ENCODE assay signal across 8 cellular contexts in genomic region chr2:130372055-130372832, GRCh38. TPM values are rescaled to one million over a fixed set of nuclear protein-coding genes. Genes with fewer than 3 reads are reported as not detected.
DNase-seq lines count a peak whose midpoint lies in the region; ATAC-seq and TF ChIP-seq lines count a peak whose summit lies in the region.

No MANE protein-coding gene starts in this region.

- no peak overlapping the region for H2AK5ac ChIP-seq in mesendoderm (ENCODE audit: low read length)

- DNase-seq in BJ (ENCODE audit: low read depth) (no peak), NCI-H510A treated with DMSO at 0.1 percent for 48 hours (lab: John Stamatoyannopoulos, UW) (peak; percentile 85), mesendoderm (peak; percentile 90)
- DNase-seq in activated CD8-positive, alpha-beta T cell treated with anti-CD3 and anti-CD28 coated beads, Interleukin-2, amount 10 ng/mL, durations not matched to agents 7 days and 5 days: peak; percentile 83
- peak; percentile 61 to 69 (median 64) for DNase-seq in effector memory CD8-positive, alpha-beta T cell
- peak; percentile 32 for DNase-seq in stimulated activated CD8-positive, alpha-beta memory T cell treated with anti-CD3 and anti-CD28 coated beads, Interleukin-15, amount 100 ng/mL, for 1 hour (ENCODE audit: low read depth)

- peaks cover 3% of the 10 kb centered on the region for H3K79me1 ChIP-seq in mesendoderm (ENCODE audit: low read length)

- WGBS in mesendoderm (ENCODE audit: extremely low coverage, insufficient coverage, low lambda C conversion rate): no CpG with 5 or more reads among the region's 81 CpGs

- no peaks in the 10 kb centered on the region for H3K27me3 ChIP-seq in BJ (ENCODE audit: control insufficient read depth, insufficient read depth, low read length)
- H3K27me3 ChIP-seq in mesendoderm (ENCODE audit: insufficient read depth, low read length, poor library complexity): no peaks in the 10 kb centered on the region

- peak overlapping the region; percentile 88 for H3K4me3 ChIP-seq in BJ (ENCODE audit: low read depth, low read length)
- peak overlapping the region; percentile 78 for H3K4me3 ChIP-seq in mesendoderm (ENCODE audit: low read length)

- no peak overlapping the region for H4K8ac ChIP-seq in mesendoderm (ENCODE audit: low read depth, low read length)

- peaks cover 55% of the 10 kb centered on the region for H3K36me3 Mint-ChIP-seq in activated CD8-positive, alpha-beta T cell treated with anti-CD3 and anti-CD28 coated beads, Interleukin-2, amount 10 ng/mL, durations not matched to agents 7 days and 5 days (ENCODE audit: low read depth)
- H3K36me3 Mint-ChIP-seq in effector memory CD8-positive, alpha-beta T cell (ENCODE audit: insufficient read depth): peaks cover 34% of the 10 kb centered on the region

- H2BK120ac ChIP-seq in mesendoderm (ENCODE audit: low read depth, low read length): no peak overlapping the region

- peaks cover 6% of the 10 kb centered on the region for H3K4me1 ChIP-seq in mesendoderm (ENCODE audit: control insufficient read depth, low read depth, low read length)

- H2BK15ac ChIP-seq in mesendoderm (replicated peaks; ENCODE audit: low read depth): no peak overlapping the region

- peaks cover 71% of the 10 kb centered on the region for H3K4me1 Mint-ChIP-seq in activated CD8-positive, alpha-beta T cell treated with anti-CD3 and anti-CD28 coated beads, Interleukin-2, amount 10 ng/mL, durations not matched to agents 7 days and 5 days (ENCODE audit: low read depth)
- peaks cover 63 to 67% of the 10 kb centered on the region in 2 donors for H3K4me1 Mint-ChIP-seq in effector memory CD8-positive, alpha-beta T cell (ENCODE audit: low read depth in 2 of 2)

- peaks cover 12% of the 10 kb centered on the region for H3K27me3 Mint-ChIP-seq in activated CD8-positive, alpha-beta T cell treated with anti-CD3 and anti-CD28 coated beads, Interleukin-2, amount 10 ng/mL, durations not matched to agents 7 days and 5 days (ENCODE audit: low read depth)
- H3K27me3 Mint-ChIP-seq in effector memory CD8-positive, alpha-beta T cell: no peaks in the 10 kb centered on the region

- ATAC-seq in GM18909 (IDR thresholded peaks at IDR 0.05; ENCODE audit: poor library complexity, unreplicated experiment): peak; percentile 82
- peak; percentile 73 for ATAC-seq in HG03135 (IDR thresholded peaks at IDR 0.05; ENCODE audit: unreplicated experiment)
- ATAC-seq in activated CD8-positive, alpha-beta T cell treated with anti-CD3 and anti-CD28 coated beads, Interleukin-2, amount 10 ng/mL, durations not matched to agents 7 days and 5 days: peak; percentile 66
- peak; percentile 74 for ATAC-seq in effector memory CD8-positive, alpha-beta T cell (replicated peaks)

- CTCF ChIA-PET in BJ (lab: Yijun Ruan, JAX): interaction anchor here (0.7 to 1.8 kb wide), 9 partner anchors 10 to 190 kb away, joined by 3 to 14 read pairs (median 6); partner anchors contain the start of genes IMP4, MZT2B, PTPN18 and SMPD4
- CTCF ChIA-PET in activated CD8-positive, alpha-beta T cell treated with anti-CD3 and anti-CD28 coated beads, Interleukin-2, amount 10 ng/mL, durations not matched to agents 7 days and 5 days (lab: Charles Lee): interaction anchor here (0.8 to 2.2 kb wide), 8 partner anchors 11 to 46 kb away, joined by 3 to 14 read pairs (median 4); partner anchors contain the start of genes IMP4 and PTPN18

- peak; percentile 83 for TF ChIP-seq CTCF in BJ (IDR thresholded peaks at IDR 0.05; ENCODE audit: insufficient read depth, low read depth, low read length)

- no peaks in the 10 kb centered on the region for H3K79me2 ChIP-seq in mesendoderm (ENCODE audit: control insufficient read depth, insufficient read depth, low read length)

- H3K27ac ChIP-seq in mesendoderm (ENCODE audit: low read depth, low read length): no peak overlapping the region

- peak overlapping the region; percentile 77 for H3K18ac ChIP-seq in mesendoderm (ENCODE audit: low read length)

- POLR2A ChIA-PET in BJ (lab: Charles Lee): interaction anchor here (0.9 kb wide), 1 partner anchor 30 kb away, joined by 7 read pairs; a partner anchor contains a TSS
- POLR2A ChIA-PET in activated CD8-positive, alpha-beta T cell treated with anti-CD3 and anti-CD28 coated beads, Interleukin-2, amount 10 ng/mL, durations not matched to agents 7 days and 5 days (lab: Charles Lee): interaction anchor here (2.2 to 3.1 kb wide), 3 partner anchors 18 to 30 kb away, joined by 18 to 25 read pairs (median 20); partner anchors contain the start of gene IMP4

- H4K5ac ChIP-seq in mesendoderm (ENCODE audit: low read length): no peak overlapping the region

- H3K56ac ChIP-seq in mesendoderm (ENCODE audit: low read length): peak overlapping the region; percentile 97

- H3K9ac ChIP-seq in mesendoderm (ENCODE audit: low read length): peak overlapping the region; percentile 88

- peak overlapping the region; percentile 81 for H3K4me3 Mint-ChIP-seq in activated CD8-positive, alpha-beta T cell treated with anti-CD3 and anti-CD28 coated beads, Interleukin-2, amount 10 ng/mL, durations not matched to agents 7 days and 5 days
- H3K4me3 Mint-ChIP-seq in effector memory CD8-positive, alpha-beta T cell: peak overlapping the region; percentile 83 to 88

- H3K4me2 ChIP-seq in mesendoderm (ENCODE audit: low read length): peak overlapping the region; percentile 91

- H3K23ac ChIP-seq in mesendoderm (ENCODE audit: low read length): peak overlapping the region; percentile 85

- H2BK5ac ChIP-seq in mesendoderm (ENCODE audit: low read length): peak overlapping the region; percentile 83

- H3K4ac ChIP-seq in mesendoderm (ENCODE audit: low read depth, low read length): peak overlapping the region; percentile 47

- peaks cover 2% of the 10 kb centered on the region for H3K36me3 ChIP-seq in BJ (ENCODE audit: control insufficient read depth, insufficient read depth, low read length)
- H3K36me3 ChIP-seq in mesendoderm (ENCODE audit: control insufficient read depth, insufficient read depth, low read length): no peaks in the 10 kb centered on the region

- H3K27ac Mint-ChIP-seq in activated CD8-positive, alpha-beta T cell treated with anti-CD3 and anti-CD28 coated beads, Interleukin-2, amount 10 ng/mL, durations not matched to agents 7 days and 5 days: peak overlapping the region; percentile 93
- H3K27ac Mint-ChIP-seq in effector memory CD8-positive, alpha-beta T cell: peak overlapping the region; percentile 95 to 97

- H3K9me3 Mint-ChIP-seq in activated CD8-positive, alpha-beta T cell treated with anti-CD3 and anti-CD28 coated beads, Interleukin-2, amount 10 ng/mL, durations not matched to agents 7 days and 5 days (ENCODE audit: insufficient read depth): no peaks in the 10 kb centered on the region
- H3K9me3 Mint-ChIP-seq in effector memory CD8-positive, alpha-beta T cell: no peaks in the 10 kb centered on the region

RNA-seq across cellular contexts. Expression of gene PTPN18, which starts 16.4 kb away (rescaled TPM):
- 21.0 and 24.4 TPM in 2 replicates for polyA plus RNA-seq in BJ (2011; rRNA removed)
- polyA minus RNA-seq in BJ (2011; rRNA and poly(A)+ RNA removed): 15.8 and 19.4 TPM in 2 replicates
- 10 to 100 TPM; 67.0 to 71.9 TPM for total RNA-seq in activated CD8-positive, alpha-beta T cell treated with anti-CD3 and anti-CD28 coated beads, Interleukin-2, amount 10 ng/mL, durations not matched to agents 7 days and 5 days
- 9.1 TPM for polyA plus RNA-seq in mesendoderm (2013, experiment 1 of 2)
- polyA plus RNA-seq in mesendoderm (2013, experiment 2 of 2): 9.1 TPM

RNA-seq across cellular contexts. Expression of gene IMP4, which starts 29.5 kb away (rescaled TPM):
- 80.9 and 144 TPM in 2 replicates for polyA plus RNA-seq in BJ (2011; rRNA removed)
- 44.3 and 103 TPM in 2 replicates for polyA minus RNA-seq in BJ (2011; rRNA and poly(A)+ RNA removed)
- total RNA-seq in activated CD8-positive, alpha-beta T cell treated with anti-CD3 and anti-CD28 coated beads, Interleukin-2, amount 10 ng/mL, durations not matched to agents 7 days and 5 days: 10 to 100 TPM; 80.7 to 88.6 TPM
- 106 TPM for polyA plus RNA-seq in mesendoderm (2013, experiment 1 of 2)
- polyA plus RNA-seq in mesendoderm (2013, experiment 2 of 2): 114 TPM
